Comparison of ENCODE assay signal across 2 cellular contexts in genomic region chr19:36246006-36246391, GRCh38.
TF ChIP-seq lines count a peak whose summit lies in the region.

No MANE protein-coding gene starts in this region.

TF ChIP-seq in liver, 16 proteins besides CTCF, POLR2A, EP300 and RAD21 (continued from another document):
- TF ChIP-seq REST (IDR thresholded peaks at IDR 0.05), result no peak
- no peak for TF ChIP-seq NR2F2 (IDR thresholded peaks at IDR 0.05)
- no peak for TF ChIP-seq ZBTB33 (IDR thresholded peaks at IDR 0.05)
- no peak for TF ChIP-seq GABPA (IDR thresholded peaks at IDR 0.05 in 1 of 2, conservative IDR thresholded peaks at IDR 0.05 in 1 of 2)
- no peak for TF ChIP-seq HNF4A (conservative IDR thresholded peaks at IDR 0.05)
- TF ChIP-seq SP1 (IDR thresholded peaks at IDR 0.05), result no peak
- TF ChIP-seq TAF1 (conservative IDR thresholded peaks at IDR 0.05), result no peak

TF ChIP-seq in HepG2, 621 proteins besides CTCF, POLR2A, EP300 and RAD21 (continued from another document):
- TF ChIP-seq TBX3 (IDR thresholded peaks at IDR 0.05; ENCODE audit: borderline replicate concordance) (no peak), ZNF552 (CRISPR knock-in tag; IDR thresholded peaks at IDR 0.05; ENCODE audit: borderline replicate concordance) (no peak), NRL (CRISPR knock-in tag; IDR thresholded peaks at IDR 0.05; ENCODE audit: borderline replicate concordance) (no peak), HNRNPK (IDR thresholded peaks at IDR 0.05; ENCODE audit: low read depth, low read length, poor library complexity, severe bottlenecking) (no peak), ZNF678 (CRISPR knock-in tag; IDR thresholded peaks at IDR 0.05) (no peak), RERE (CRISPR knock-in tag; IDR thresholded peaks at IDR 0.05; ENCODE audit: low read depth) (no peak), SRF (IDR thresholded peaks at IDR 0.05; ENCODE audit: low read depth, low read length) (no peak), ZNF232 (CRISPR knock-in tag; IDR thresholded peaks at IDR 0.05; ENCODE audit: borderline replicate concordance) (no peak), ZNF850 (CRISPR knock-in tag; conservative IDR thresholded peaks at IDR 0.05) (no peak), NFIB (CRISPR knock-in tag; IDR thresholded peaks at IDR 0.05; ENCODE audit: borderline replicate concordance) (no peak), RBAK (CRISPR knock-in tag; IDR thresholded peaks at IDR 0.05) (no peak), POGK (CRISPR knock-in tag; conservative IDR thresholded peaks at IDR 0.05) (no peak), ZNF598 (CRISPR knock-in tag; IDR thresholded peaks at IDR 0.05; ENCODE audit: borderline replicate concordance) (no peak), HIC2 (CRISPR knock-in tag; IDR thresholded peaks at IDR 0.05; ENCODE audit: low read depth) (no peak), ATRX (CRISPR knock-in tag; IDR thresholded peaks at IDR 0.05; ENCODE audit: borderline replicate concordance) (no peak), ZNF251 (CRISPR knock-in tag; IDR thresholded peaks at IDR 0.05) (no peak), ZNF510 (CRISPR knock-in tag; IDR thresholded peaks at IDR 0.05; ENCODE audit: low read depth) (no peak), EZH2 (conservative IDR thresholded peaks at IDR 0.05; ENCODE audit: low read depth, low read length) (no peak)
